ENCODE assay signal across 23 cellular contexts in the genomic region with DNA sequence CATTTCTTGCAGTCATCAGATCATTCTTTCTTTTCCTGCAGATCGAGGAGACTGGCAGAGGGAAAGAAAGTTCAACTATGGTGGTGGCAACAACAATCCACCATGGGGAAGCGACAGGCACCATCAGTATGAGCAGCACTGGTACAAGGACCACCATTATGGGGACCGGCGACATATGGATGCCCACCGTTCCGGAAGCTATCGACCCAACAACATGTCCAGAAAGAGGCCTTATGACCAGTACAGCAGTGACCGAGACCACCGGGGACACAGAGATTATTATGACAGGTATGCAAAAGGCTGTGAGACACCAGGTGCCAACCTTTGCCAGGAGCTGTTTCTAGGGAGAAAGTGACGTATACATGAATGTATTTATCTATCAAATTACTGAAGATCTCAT.
DNase-seq lines count a peak whose midpoint lies in the region; ATAC-seq and TF ChIP-seq lines count a peak whose summit lies in the region.
"Had no signal": no experiment of that assay in that cellular context is flagged by ENCODE, and none has a peak within 500 bp of the region (broad histone marks: within the 10 kb centered on the region; RNA-seq: fewer than 3 reads in every experiment).

No MANE protein-coding gene starts in this region.

- H3K27ac Mint-ChIP-seq in activated CD8-positive, alpha-beta memory T cell treated with anti-CD3 and anti-CD28 coated beads, Interleukin-2, amount 10 ng/mL, durations not matched to agents 7 days and 5 days, result peak overlapping the region; percentile 31
- H3K27ac Mint-ChIP-seq in CD8-positive, alpha-beta T cell, result peak overlapping the region; percentile 25
- peak overlapping the region; percentile 64 for H3K27ac Mint-ChIP-seq in activated T-helper 17 cell treated with anti-CD3 and anti-CD28 coated beads, Interleukin-2, amount 50 U/mL, for 72 hours
- H3K27ac Mint-ChIP-seq in naive B cell, result peak overlapping the region in 5 of 6 donors; percentile 32 to 82 (median 43)

- H3K4me3 Mint-ChIP-seq in activated CD8-positive, alpha-beta memory T cell treated with anti-CD3 and anti-CD28 coated beads, Interleukin-2, amount 10 ng/mL, durations not matched to agents 7 days and 5 days, result no peak overlapping the region
- H3K4me3 Mint-ChIP-seq in CD8-positive, alpha-beta T cell, result no peak overlapping the region
- H3K4me3 Mint-ChIP-seq in activated T-helper 17 cell treated with anti-CD3 and anti-CD28 coated beads, Interleukin-2, amount 50 U/mL, for 72 hours, result peak overlapping the region; percentile 34
- no peak overlapping the region for H3K4me3 Mint-ChIP-seq in naive B cell
- H3K4me3 Mint-ChIP-seq: H9 had no signal

- peaks cover 73% of the 10 kb centered on the region for H3K4me1 Mint-ChIP-seq in activated CD8-positive, alpha-beta memory T cell treated with anti-CD3 and anti-CD28 coated beads, Interleukin-2, amount 10 ng/mL, durations not matched to agents 7 days and 5 days
- peaks cover 63% of the 10 kb centered on the region for H3K4me1 Mint-ChIP-seq in CD8-positive, alpha-beta T cell (ENCODE audit: low read depth)
- peaks cover 65% of the 10 kb centered on the region for H3K4me1 Mint-ChIP-seq in activated T-helper 17 cell treated with anti-CD3 and anti-CD28 coated beads, Interleukin-2, amount 50 U/mL, for 72 hours
- H3K4me1 Mint-ChIP-seq in naive B cell, result peaks cover 10 to 38% (median 30%) of the 10 kb centered on the region in 3 donors
- H3K4me1 Mint-ChIP-seq: H9 had no signal

- intact Hi-C loops in CD8-positive, alpha-beta T cell (cut with DNase I, micrococcal nuclease), result loop anchor here (5.0 kb wide), 1 partner anchor 38 kb away; no protein-coding TSS in a partner anchor

- POLR2A ChIA-PET in CD8-positive, alpha-beta T cell (lab: Charles Lee), result no interaction called here
- POLR2A ChIA-PET in GM10248 (lab: Yijun Ruan, JAX), result interaction anchor here (1.2 kb wide), 1 partner anchor 10 kb away, joined by 3 read pairs; no protein-coding TSS in a partner anchor

- peaks cover 90% of the 10 kb centered on the region for H3K36me3 ChIP-seq in CD8-positive, alpha-beta T cell (ENCODE audit: insufficient read depth, low read length)

- CTCF ChIA-PET in activated CD8-positive, alpha-beta memory T cell treated with anti-CD3 and anti-CD28 coated beads, Interleukin-2, amount 10 ng/mL, durations not matched to agents 7 days and 5 days (lab: Charles Lee), result interaction anchor here (2.0 kb wide), 1 partner anchor 10 kb away, joined by 8 read pairs; no protein-coding TSS in a partner anchor
- CTCF ChIA-PET in CD8-positive, alpha-beta T cell (lab: Charles Lee), result interaction anchor here (0.9 to 4.6 kb wide), 3 partner anchors 8 to 223 kb away, joined by 3 to 31 read pairs (median 3); no protein-coding TSS in a partner anchor
- CTCF ChIA-PET in GM10248 (lab: Yijun Ruan, JAX), result interaction anchor here (1.2 to 1.8 kb wide), 2 partner anchors 10 to 45 kb away, joined by 3 to 13 read pairs; no protein-coding TSS in a partner anchor

- H3K36me3 Mint-ChIP-seq in activated CD8-positive, alpha-beta memory T cell treated with anti-CD3 and anti-CD28 coated beads, Interleukin-2, amount 10 ng/mL, durations not matched to agents 7 days and 5 days, result peaks cover 90% of the 10 kb centered on the region
- H3K36me3 Mint-ChIP-seq in CD8-positive, alpha-beta T cell, result peaks cover 96% of the 10 kb centered on the region
- H3K36me3 Mint-ChIP-seq in activated T-helper 17 cell treated with anti-CD3 and anti-CD28 coated beads, Interleukin-2, amount 50 U/mL, for 72 hours (ENCODE audit: low read depth), result no peaks in the 10 kb centered on the region
- H3K36me3 Mint-ChIP-seq in naive B cell, result peaks cover 44 to 72% of the 10 kb centered on the region in 2 donors

- no peak for ATAC-seq in activated CD8-positive, alpha-beta memory T cell treated with anti-CD3 and anti-CD28 coated beads, Interleukin-2, amount 10 ng/mL, durations not matched to agents 7 days and 5 days
- no peak for ATAC-seq in CD8-positive, alpha-beta T cell
- ATAC-seq in activated T-helper 17 cell treated with anti-CD3 and anti-CD28 coated beads, Interleukin-2, amount 50 U/mL, for 72 hours (replicated peaks), result no peak
- no peak for ATAC-seq in naive B cell (ENCODE audit: low read depth in 2 of 2)
- ATAC-seq: Panc1 had no signal

- H3K27me3 ChIP-seq in CD8-positive, alpha-beta T cell (ENCODE audit: insufficient read depth, low read length), result no peaks in the 10 kb centered on the region
- H3K27me3 ChIP-seq: upper lobe of left lung had no signal

- H3K4me3 ChIP-seq in CD8-positive, alpha-beta T cell (ENCODE audit: low read depth, low read length), result no peak overlapping the region
- H3K4me3 ChIP-seq: upper lobe of left lung had no signal

- no peak for TF ChIP-seq CTCF in CD8-positive, alpha-beta T cell (IDR thresholded peaks at IDR 0.05)
- no peak for TF ChIP-seq CTCF in GM10248 (IDR thresholded peaks at IDR 0.05; ENCODE audit: control extremely low read depth, extremely low read depth, low read depth, missing control alignments)

- H3K9me3 ChIP-seq in CD8-positive, alpha-beta T cell (ENCODE audit: low read length), result no peaks in the 10 kb centered on the region
- H3K9me3 ChIP-seq: upper lobe of left lung had no signal

- DNase-seq in activated CD8-positive, alpha-beta memory T cell treated with anti-CD3 and anti-CD28 coated beads, Interleukin-2, amount 10 ng/mL, durations not matched to agents 7 days and 5 days, result no peak
- no peak for DNase-seq in activated CD8-positive, alpha-beta memory T cell treated with anti-CD3 and anti-CD28 coated beads, Interleukin-2, amount 50 U/mL, for 48 hours
- DNase-seq in CD8-positive, alpha-beta T cell, result no peak
- DNase-seq in naive B cell, result no peak
- DNase-seq in DMS53 treated with DMSO at 0.1 percent for 48 hours (lab: John Stamatoyannopoulos, UW; ENCODE audit: unreplicated experiment), result no peak
- no peak for DNase-seq in GM10248 (ENCODE audit: extremely low spot score)
- no peak for DNase-seq in ureter (ENCODE audit: low spot score)
- DNase-seq: activated CD4-positive, CD25-positive, alpha-beta regulatory T cell treated with anti-CD3 and anti-CD28 coated beads, Interleukin-2, amount 50 U/mL, for 72 hours; activated CD8-positive, alpha-beta memory T cell treated with anti-CD3 and anti-CD28 coated beads, Interleukin-2, amount 50 U/mL, for 4 hours; cerebellar nuclear complex; EL; glutamatergic neuron; H9; NCI-H146; NCI-H510A treated with DMSO at 0.1 percent for 48 hours; nucleus accumbens; SIG-M5; SW 1271; upper lobe of left lung had no signal

- no peaks in the 10 kb centered on the region for H3K9me3 Mint-ChIP-seq in activated CD8-positive, alpha-beta memory T cell treated with anti-CD3 and anti-CD28 coated beads, Interleukin-2, amount 10 ng/mL, durations not matched to agents 7 days and 5 days (ENCODE audit: low read depth)
- no peaks in the 10 kb centered on the region for H3K9me3 Mint-ChIP-seq in CD8-positive, alpha-beta T cell
- no peaks in the 10 kb centered on the region for H3K9me3 Mint-ChIP-seq in activated T-helper 17 cell treated with anti-CD3 and anti-CD28 coated beads, Interleukin-2, amount 50 U/mL, for 72 hours
- no peaks in the 10 kb centered on the region for H3K9me3 Mint-ChIP-seq in naive B cell
- H3K9me3 Mint-ChIP-seq: H9 had no signal

- no peaks in the 10 kb centered on the region for H3K27me3 Mint-ChIP-seq in activated CD8-positive, alpha-beta memory T cell treated with anti-CD3 and anti-CD28 coated beads, Interleukin-2, amount 10 ng/mL, durations not matched to agents 7 days and 5 days
- H3K27me3 Mint-ChIP-seq in CD8-positive, alpha-beta T cell (ENCODE audit: low read depth), result no peaks in the 10 kb centered on the region
- no peaks in the 10 kb centered on the region for H3K27me3 Mint-ChIP-seq in activated T-helper 17 cell treated with anti-CD3 and anti-CD28 coated beads, Interleukin-2, amount 50 U/mL, for 72 hours
- H3K27me3 Mint-ChIP-seq in naive B cell, result no peaks in the 10 kb centered on the region

- no peak overlapping the region for H3K27ac ChIP-seq in CD8-positive, alpha-beta T cell (ENCODE audit: low read depth, low read length)
- H3K27ac ChIP-seq: epithelial cell of prostate, KMS-11, upper lobe of left lung had no signal

- peaks cover 14% of the 10 kb centered on the region for H3K4me1 ChIP-seq in CD8-positive, alpha-beta T cell (ENCODE audit: insufficient read depth, low read length)
